ENCODE assay signal across 15 cellular contexts in the genomic region with DNA sequence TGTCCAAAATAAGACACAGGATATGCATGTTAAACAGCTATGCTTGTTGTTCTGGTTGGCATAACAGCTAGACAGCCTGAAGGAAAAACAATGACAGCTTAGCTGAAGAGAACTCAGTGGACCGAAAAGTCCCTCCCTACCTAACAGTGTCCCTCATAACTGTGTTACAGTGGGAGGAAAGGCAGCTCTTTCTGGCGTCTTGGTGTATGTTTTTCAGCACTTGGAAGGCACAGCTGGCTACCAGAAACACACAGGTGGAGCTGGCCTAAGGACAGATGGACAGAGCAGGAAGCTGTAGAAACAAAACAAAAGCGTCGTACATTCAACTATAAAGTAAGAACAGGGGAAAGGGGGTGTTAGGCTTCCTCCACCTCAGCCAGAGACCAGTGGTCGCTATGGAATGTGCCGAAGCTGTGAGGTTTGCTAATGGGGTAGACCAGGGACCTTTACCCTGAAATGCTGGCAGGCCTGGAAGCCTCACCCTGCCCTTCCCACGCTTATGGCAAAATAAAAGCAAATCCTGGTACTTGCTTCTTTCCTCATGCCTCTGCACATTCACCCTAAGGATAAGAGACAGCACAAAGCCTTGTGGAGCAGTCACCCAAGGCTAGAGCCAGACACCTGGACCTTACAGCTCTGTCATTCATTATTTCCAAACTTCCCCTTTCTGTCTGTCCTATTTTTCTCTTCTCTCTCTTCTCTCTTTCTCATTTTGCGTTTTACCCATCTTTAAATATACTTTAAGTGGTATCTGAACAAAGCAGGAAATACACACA.
DNase-seq lines count a peak whose midpoint lies in the region; ATAC-seq, FAIRE-seq and TF ChIP-seq lines count a peak whose summit lies in the region.
"Had no signal": no experiment of that assay in that cellular context is flagged by ENCODE, and none has a peak within 500 bp of the region (broad histone marks: within the 10 kb centered on the region; RNA-seq: fewer than 3 reads in every experiment).

No MANE protein-coding gene starts in this region.

- no peak overlapping the region for H3K27ac ChIP-seq in H1 (ENCODE audit: low read depth, low read length)
- H3K27ac ChIP-seq in right cardiac atrium (ENCODE audit: low read length): no peak overlapping the region
- H3K27ac ChIP-seq: tibial artery had no signal

- no peaks in the 10 kb centered on the region for H3K23me2 ChIP-seq in H1 (ENCODE audit: low read depth, low read length)

- no peak overlapping the region for H2BK120ac ChIP-seq in H1 (replicated peaks; ENCODE audit: low read depth, low read length)

- H3K36me3 ChIP-seq in H1 (ENCODE audit: control insufficient read depth in 2 of 4, insufficient read depth in 4 of 4, low read length in 3 of 4): no peaks in the 10 kb centered on the region
- H3K36me3 ChIP-seq: tibial artery had no signal

- no peaks in the 10 kb centered on the region; a peak in 1 of 7 replicates for H3K4me1 ChIP-seq in H1 (replicated peaks in 1 of 4; ENCODE audit: control insufficient read depth in 3 of 4, insufficient read depth in 4 of 4, low read length in 3 of 4)
- no peaks in the 10 kb centered on the region for H3K4me1 ChIP-seq in right cardiac atrium (ENCODE audit: control insufficient read depth, insufficient read depth, low read length)

- H3K14ac ChIP-seq in H1 (ENCODE audit: insufficient read length): no peak overlapping the region

- 0 out of 2 replicates have a peak overlapping the region, but pooled peaks have one; percentile 49 for H2BK5ac ChIP-seq in H1 (ENCODE audit: low read depth, low read length)

- no peak overlapping the region for H3K56ac ChIP-seq in H1 (replicated peaks; ENCODE audit: insufficient read length, low read depth, low read length)

- no peaks in the 10 kb centered on the region for H3K79me2 ChIP-seq in H1 (ENCODE audit: control insufficient read depth in 1 of 2, insufficient read depth in 2 of 2, low read length in 2 of 2)

- H2BK15ac ChIP-seq in H1 (ENCODE audit: low read length): no peak overlapping the region

- no peak overlapping the region for H2BK20ac ChIP-seq in H1 (ENCODE audit: low read length)

- H4K5ac ChIP-seq in H1 (ENCODE audit: insufficient read length, low read depth, low read length): no peak overlapping the region

- H3K79me1 ChIP-seq in H1 (ENCODE audit: low read depth, low read length): no peaks in the 10 kb centered on the region

- intact Hi-C loops in right cardiac atrium (cut with DNase I): no loop called here

- TF ChIP-seq RAD21 in H1 (IDR thresholded peaks at IDR 0.05 in 1 of 2, conservative IDR thresholded peaks at IDR 0.05 in 1 of 2; ENCODE audit: low read depth in 2 of 2, low read length in 2 of 2): no peak

- no peaks in the 10 kb centered on the region; a peak in 1 of 4 replicates for H3K9me3 ChIP-seq in H1 (ENCODE audit: insufficient read depth in 2 of 2, low read depth in 1 of 2, low read length in 1 of 2)
- no peaks in the 10 kb centered on the region for H3K9me3 ChIP-seq in right cardiac atrium (ENCODE audit: control insufficient read depth, low read length)
- H3K9me3 ChIP-seq: tibial artery had no signal

- H3K27me3 ChIP-seq in H1 (replicated peaks in 1 of 4; ENCODE audit: control insufficient read depth in 3 of 4, extremely low read depth in 1 of 4, insufficient read depth in 3 of 4, low read length in 3 of 4) (no peaks in the 10 kb centered on the region), right cardiac atrium (ENCODE audit: control insufficient read depth, insufficient read depth) (no peaks in the 10 kb centered on the region)
- H3K27me3 ChIP-seq: tibial artery had no signal

- H3K4me3 ChIP-seq in H1 (ENCODE audit: extremely low read depth in 1 of 4, insufficient read depth in 2 of 4, low read depth in 3 of 4, low read length in 4 of 4) (no peak overlapping the region), right cardiac atrium (ENCODE audit: low read length) (no peak overlapping the region)
- H3K4me3 ChIP-seq: tibial artery had no signal

- H4K91ac ChIP-seq in H1 (replicated peaks; ENCODE audit: insufficient read length, low read length): no peak overlapping the region

- peak overlapping the region; percentile 94 for H2AFZ ChIP-seq in H1 (ENCODE audit: low read length)

- 89% methylated on average over 8 of the region's 8 CpGs; no CpG with 5 or more reads in 1 of the 2 experiments for WGBS in H1 (ENCODE audit: extremely low coverage in 1 of 2, insufficient coverage in 1 of 2, insufficient read length in 1 of 2, insufficient replicate concordance in 2 of 2, low coverage in 1 of 2, low lambda C conversion rate in 2 of 2, missing lambda C conversion rate in 1 of 2), 2 experiments
- WGBS in right cardiac atrium: 76% methylated on average over 8 of the region's 8 CpGs

- H3K4ac ChIP-seq in H1 (replicated peaks; ENCODE audit: insufficient read length, low read depth, low read length): no peak overlapping the region

- no peak for TF ChIP-seq POLR2A in H1 (IDR thresholded peaks at IDR 0.05; ENCODE audit: control extremely low read depth in 1 of 2, low read depth in 2 of 2, low read length in 2 of 2)

- H3K18ac ChIP-seq in H1 (ENCODE audit: extremely low read depth, low read length): peak overlapping the region; percentile 36; the same call in 1 of the 2 replicates

- FAIRE-seq in H1 (lab: Jason Lieb, UNC): no peak
- FAIRE-seq: D721Med had no signal

- DNase-seq in NCI-H345 (lab: John Stamatoyannopoulos, UW) (peak; percentile 38), NCI-H345 treated with DMSO at 0.1 percent for 48 hours (lab: John Stamatoyannopoulos, UW; ENCODE audit: unreplicated experiment) (no peak), NCI-H2171 treated with DMSO at 0.1 percent for 48 hours (lab: John Stamatoyannopoulos, UW) (peak; percentile 79), H1 (ENCODE audit: low read depth in 1 of 2, low spot score in 2 of 2) (no peak), retina (peak; percentile 78), right cardiac atrium (no peak), 8988T (no peak)
- DNase-seq: activated CD8-positive, alpha-beta memory T cell treated with anti-CD3 and anti-CD28 coated beads, Interleukin-2, amount 50 U/mL, for 4 hours; foreskin fibroblast; left cardiac atrium; Right ventricle myocardium superior; tibial artery had no signal

- no peak for TF ChIP-seq CTCF in H1 (IDR thresholded peaks at IDR 0.05; ENCODE audit: control extremely low read depth in 1 of 3, insufficient read depth in 1 of 3, low read depth in 1 of 3, low read length in 3 of 3)

- TF ChIP-seq EP300 in H1 (IDR thresholded peaks at IDR 0.05; ENCODE audit: borderline replicate concordance in 1 of 2, low read depth in 2 of 2, low read length in 2 of 2): no peak

- no peak overlapping the region for H3K4me2 ChIP-seq in H1 (ENCODE audit: insufficient read depth in 1 of 2, low read depth in 2 of 2, low read length in 2 of 2)

- H2BK12ac ChIP-seq in H1 (ENCODE audit: low read depth, low read length): peak overlapping the region; percentile 18; the same call in 1 of the 2 replicates

- H2AK5ac ChIP-seq in H1 (ENCODE audit: low read depth, low read length): no peak overlapping the region

- ATAC-seq in right cardiac atrium (no peak), HG02798 (IDR thresholded peaks at IDR 0.05; ENCODE audit: poor library complexity, unreplicated experiment) (no peak)
- ATAC-seq: HCT116, left cardiac atrium had no signal

- CTCF ChIA-PET in H1 (lab: Charles Lee; ENCODE audit: partially characterized antibody): interaction anchor here (0.8 to 1.3 kb wide), 4 partner anchors 20 to 784 kb away, joined by 3 to 4 read pairs (median 3); no protein-coding TSS in a partner anchor

- no peak overlapping the region for H3K9ac ChIP-seq in H1 (replicated peaks in 1 of 4; ENCODE audit: extremely low read depth in 1 of 4, low read depth in 3 of 4, low read length in 3 of 4)

- no peak overlapping the region for H3K23ac ChIP-seq in H1 (ENCODE audit: insufficient read length)

- H4K20me1 ChIP-seq in H1 (replicated peaks in 1 of 2; ENCODE audit: control insufficient read depth in 1 of 2, insufficient read depth in 2 of 2, low read length in 2 of 2): no peaks in the 10 kb centered on the region

- POLR2A ChIA-PET in H1 (lab: Charles Lee; ENCODE audit: partially characterized antibody): interaction anchor here (1.6 kb wide), 1 partner anchor 12 kb away, joined by 4 read pairs; no protein-coding TSS in a partner anchor

- no peak overlapping the region for H4K8ac ChIP-seq in H1 (ENCODE audit: extremely low read depth, insufficient read depth, low read length)

TF ChIP-seq in H1, 55 proteins besides CTCF, POLR2A, EP300 and RAD21 (continues in another document):
- TF ChIP-seq, protein P1, sequence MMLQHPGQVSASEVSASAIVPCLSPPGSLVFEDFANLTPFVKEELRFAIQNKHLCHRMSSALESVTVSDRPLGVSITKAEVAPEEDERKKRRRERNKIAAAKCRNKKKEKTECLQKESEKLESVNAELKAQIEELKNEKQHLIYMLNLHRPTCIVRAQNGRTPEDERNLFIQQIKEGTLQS (IDR thresholded peaks at IDR 0.05; ENCODE audit: insufficient read depth, low read depth, low read length): no peak
- no peak for TF ChIP-seq BCL11A (IDR thresholded peaks at IDR 0.05; ENCODE audit: low read depth in 2 of 2, low read length in 2 of 2)
- no peak for TF ChIP-seq SIRT6 (IDR thresholded peaks at IDR 0.05; ENCODE audit: low read length)
- TF ChIP-seq POU5F1 (IDR thresholded peaks at IDR 0.05; ENCODE audit: low read depth, low read length): no peak
- TF ChIP-seq, protein P2, sequence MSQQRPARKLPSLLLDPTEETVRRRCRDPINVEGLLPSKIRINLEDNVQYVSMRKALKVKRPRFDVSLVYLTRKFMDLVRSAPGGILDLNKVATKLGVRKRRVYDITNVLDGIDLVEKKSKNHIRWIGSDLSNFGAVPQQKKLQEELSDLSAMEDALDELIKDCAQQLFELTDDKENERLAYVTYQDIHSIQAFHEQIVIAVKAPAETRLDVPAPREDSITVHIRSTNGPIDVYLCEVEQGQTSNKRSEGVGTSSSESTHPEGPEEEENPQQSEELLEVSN (IDR thresholded peaks at IDR 0.05): no peak
- no peak for TF ChIP-seq EZH2 (IDR thresholded peaks at IDR 0.05; ENCODE audit: low read depth, low read length, severe bottlenecking)
- no peak for TF ChIP-seq EGR1 (IDR thresholded peaks at IDR 0.05; ENCODE audit: borderline replicate concordance, low read depth, low read length)
- TF ChIP-seq PHF8 (conservative IDR thresholded peaks at IDR 0.05; ENCODE audit: low read depth, low read length): no peak
- no peak for TF ChIP-seq TAF7 (optimal IDR thresholded peaks at IDR 0.05; ENCODE audit: borderline replicate concordance, low read depth, low read length)
- no peak for TF ChIP-seq ASH2L (IDR thresholded peaks at IDR 0.05; ENCODE audit: low read length)
- TF ChIP-seq SP1 (IDR thresholded peaks at IDR 0.05; ENCODE audit: low read depth, low read length): no peak
- TF ChIP-seq SIX5 (IDR thresholded peaks at IDR 0.05; ENCODE audit: low read depth, low read length): no peak
- no peak for TF ChIP-seq SIN3A (conservative IDR thresholded peaks at IDR 0.05 in 1 of 2, IDR thresholded peaks at IDR 0.05 in 1 of 2; ENCODE audit: low read depth in 1 of 2, low read length in 2 of 2)
- TF ChIP-seq FOSL1 (IDR thresholded peaks at IDR 0.05; ENCODE audit: insufficient read depth, low read depth, low read length): no peak
- no peak for TF ChIP-seq NANOG (IDR thresholded peaks at IDR 0.05; ENCODE audit: insufficient read depth, low read depth, low read length, poor library complexity, severe bottlenecking)

Comparison
In these comparisons a context has a peak if more than half of its experiments do, and no peak if none do; other contexts are left out.
1. DNase-seq: peak in NCI-H345 (single experiment), NCI-H2171 treated with DMSO at 0.1 percent for 48 hours (single experiment) and retina (single experiment); none in NCI-H345 treated with DMSO at 0.1 percent for 48 hours (single experiment), H1 (0 of 2), right cardiac atrium (0 of 3) and 8988T (single experiment).